Comparison of ENCODE assay signal across 15 cellular contexts in the genomic region with DNA sequence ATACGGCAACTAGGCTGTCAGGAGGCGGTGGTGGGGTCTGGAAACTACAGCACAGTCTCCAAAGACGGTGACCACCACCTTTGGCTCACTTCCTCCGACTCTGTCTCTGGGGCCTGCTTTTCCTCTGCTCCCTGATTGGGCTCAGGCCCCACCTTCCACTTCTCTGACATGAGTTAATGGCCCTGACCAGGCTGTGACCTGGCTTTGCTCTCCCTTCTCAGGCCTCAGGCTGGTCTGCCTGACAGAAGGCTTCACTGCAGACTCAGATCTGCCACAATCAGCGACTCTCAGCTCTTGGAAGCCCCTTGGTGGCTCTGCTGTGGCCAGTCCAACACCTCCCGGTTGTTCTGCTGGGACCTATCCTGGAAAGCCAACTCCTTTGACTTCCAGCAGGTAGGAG. TPM values are rescaled to one million over a fixed set of nuclear protein-coding genes. Genes with fewer than 3 reads are reported as not detected.
DNase-seq lines count a peak whose midpoint lies in the region; ATAC-seq, FAIRE-seq and TF ChIP-seq lines count a peak whose summit lies in the region.
"Had no signal": no experiment of that assay in that cellular context is flagged by ENCODE, and none has a peak within 500 bp of the region (broad histone marks: within the 10 kb centered on the region; RNA-seq: fewer than 3 reads in every experiment).

No MANE protein-coding gene starts in this region.

- no peaks in the 10 kb centered on the region for H3K27me3 Mint-ChIP-seq in stimulated activated memory B cell treated with anti-CD40 and anti-IgM and Interleukin-4, amounts not matched to agents 10 μg/mL and 1 μg/mL and 100 μg/mL, for 72 hours
- no peaks in the 10 kb centered on the region for H3K27me3 Mint-ChIP-seq in type B pancreatic cell
- H3K27me3 Mint-ChIP-seq: CD4-positive, alpha-beta memory T cell had no signal

- H4K5ac ChIP-seq in IMR-90 (ENCODE audit: low read depth, low read length): no peak overlapping the region
- H4K5ac ChIP-seq in H1 (ENCODE audit: insufficient read length, low read depth, low read length): no peak overlapping the region

- no TSS peak for BruUV-seq in IMR-90 (replicated peaks; lab: Mats Ljungman, UMichigan)

- no peak overlapping the region for H3K56ac ChIP-seq in IMR-90 (ENCODE audit: extremely low read depth, insufficient read depth, low read length)
- no peak overlapping the region for H3K56ac ChIP-seq in H1 (replicated peaks; ENCODE audit: insufficient read length, low read depth, low read length)

- no peak overlapping the region for H4K91ac ChIP-seq in IMR-90 (ENCODE audit: insufficient read depth, low read depth, low read length)
- no peak overlapping the region for H4K91ac ChIP-seq in H1 (replicated peaks; ENCODE audit: insufficient read length, low read length)

- peaks cover 9% of the 10 kb centered on the region for H3K4me1 Mint-ChIP-seq in stimulated activated memory B cell treated with anti-CD40 and anti-IgM and Interleukin-4, amounts not matched to agents 10 μg/mL and 1 μg/mL and 100 μg/mL, for 72 hours
- H3K4me1 Mint-ChIP-seq in type B pancreatic cell (ENCODE audit: unreplicated experiment): peaks cover 7% of the 10 kb centered on the region

- intact Hi-C loops in IMR-90 (cut with micrococcal nuclease): no loop called here
- intact Hi-C loops in adrenal gland (cut with DNase I): no loop called here

- in situ Hi-C loops in IMR-90 (cut with MboI; ENCODE audit: low sequenced_read_pairs): loop anchor here (25.0 kb wide), 1 partner anchor 503 kb away; no protein-coding TSS in a partner anchor

- H3K9me3 Mint-ChIP-seq in stimulated activated memory B cell treated with anti-CD40 and anti-IgM and Interleukin-4, amounts not matched to agents 10 μg/mL and 1 μg/mL and 100 μg/mL, for 72 hours: no peaks in the 10 kb centered on the region
- H3K9me3 Mint-ChIP-seq in type B pancreatic cell: no peaks in the 10 kb centered on the region
- H3K9me3 Mint-ChIP-seq: CD4-positive, alpha-beta memory T cell had no signal

- H2AFZ ChIP-seq in IMR-90 (replicated peaks; ENCODE audit: low read length, poor library complexity) (no peak overlapping the region), H1 (ENCODE audit: low read length) (no peak overlapping the region)

- H3K27ac Mint-ChIP-seq in stimulated activated memory B cell treated with anti-CD40 and anti-IgM and Interleukin-4, amounts not matched to agents 10 μg/mL and 1 μg/mL and 100 μg/mL, for 72 hours: peak overlapping the region; percentile 42
- no peak overlapping the region for H3K27ac Mint-ChIP-seq in type B pancreatic cell

- H3K79me2 ChIP-seq in H1 (ENCODE audit: control insufficient read depth in 1 of 2, insufficient read depth in 2 of 2, low read length in 2 of 2): peaks cover 0 to 12% of the 10 kb centered on the region in 2 experiments; a peak in 2 of 4 replicates

- POLR2A ChIA-PET in IMR-90 (lab: Charles Lee; ENCODE audit: unreplicated experiment) (no interaction called here), H1 (lab: Charles Lee; ENCODE audit: partially characterized antibody) (interaction anchor here (0.6 to 1.3 kb wide), 3 partner anchors 17 to 168 kb away, joined by 3 to 4 read pairs (median 4); no protein-coding TSS in a partner anchor)

- TF ChIP-seq EP300 in H1 (IDR thresholded peaks at IDR 0.05; ENCODE audit: borderline replicate concordance in 1 of 2, low read depth in 2 of 2, low read length in 2 of 2): no peak

- no peak overlapping the region for H3K9ac ChIP-seq in IMR-90 (ENCODE audit: low read depth, low read length)
- H3K9ac ChIP-seq in H1 (replicated peaks in 1 of 4; ENCODE audit: extremely low read depth in 1 of 4, low read depth in 3 of 4, low read length in 3 of 4): no peak overlapping the region

- H2BK12ac ChIP-seq in H1 (ENCODE audit: low read depth, low read length): no peak overlapping the region

- H3K36me3 ChIP-seq in IMR-90 (ENCODE audit: control insufficient read depth, insufficient read depth, low read length) (peaks cover 8% of the 10 kb centered on the region), adrenal gland (replicated peaks in 1 of 2) (no peaks in the 10 kb centered on the region), H1 (ENCODE audit: control insufficient read depth in 2 of 4, insufficient read depth in 4 of 4, low read length in 3 of 4) (no peaks in the 10 kb centered on the region)
- H3K36me3 ChIP-seq: BE2C had no signal

- H2BK120ac ChIP-seq in IMR-90 (ENCODE audit: low read depth, low read length) (no peak overlapping the region), H1 (replicated peaks; ENCODE audit: low read depth, low read length) (no peak overlapping the region)

- H2AK9ac ChIP-seq in IMR-90 (replicated peaks; ENCODE audit: low read depth, low read length, poor library complexity): peak overlapping the region; percentile 55

- no peak overlapping the region for H3K4me2 ChIP-seq in IMR-90 (ENCODE audit: low read depth, low read length)
- no peak overlapping the region for H3K4me2 ChIP-seq in H1 (ENCODE audit: insufficient read depth in 1 of 2, low read depth in 2 of 2, low read length in 2 of 2)
- H3K4me2 ChIP-seq: A549 had no signal

- TF ChIP-seq RAD21 in IMR-90 (IDR thresholded peaks at IDR 0.05; ENCODE audit: low read length) (no peak), H1 (IDR thresholded peaks at IDR 0.05 in 1 of 2, conservative IDR thresholded peaks at IDR 0.05 in 1 of 2; ENCODE audit: low read depth in 2 of 2, low read length in 2 of 2) (no peak)

- H3K27me3 ChIP-seq in IMR-90 (ENCODE audit: control insufficient read depth, insufficient read depth, low read length): no peaks in the 10 kb centered on the region
- H3K27me3 ChIP-seq in adrenal gland: no peaks in the 10 kb centered on the region
- H3K27me3 ChIP-seq in H1 (replicated peaks in 1 of 4; ENCODE audit: control insufficient read depth in 3 of 4, extremely low read depth in 1 of 4, insufficient read depth in 3 of 4, low read length in 3 of 4): no peaks in the 10 kb centered on the region
- H3K27me3 ChIP-seq: BE2C had no signal

- H3K79me1 ChIP-seq in IMR-90 (ENCODE audit: low read depth in 1 of 2, low read length in 2 of 2): peaks cover 12 to 67% of the 10 kb centered on the region in 2 experiments
- H3K79me1 ChIP-seq in H1 (ENCODE audit: low read depth, low read length): peaks cover 4% of the 10 kb centered on the region; the same call in 1 of the 2 replicates

- no peaks in the 10 kb centered on the region for H3K23me2 ChIP-seq in H1 (ENCODE audit: low read depth, low read length)

- H3K4me3 ChIP-seq in IMR-90 (ENCODE audit: insufficient read depth, low read depth, low read length) (no peak overlapping the region), adrenal gland (no peak overlapping the region), H1 (ENCODE audit: extremely low read depth in 1 of 4, insufficient read depth in 2 of 4, low read depth in 3 of 4, low read length in 4 of 4) (no peak overlapping the region)
- H3K4me3 ChIP-seq: A549 had no signal

- H2BK5ac ChIP-seq in IMR-90 (ENCODE audit: low read depth, low read length, poor library complexity, severe bottlenecking) (no peak overlapping the region), H1 (ENCODE audit: low read depth, low read length) (no peak overlapping the region)

- DNase-seq in IMR-90 (no peak), adrenal gland (peak in 5 of 7 donors; percentile 49 to 88 (median 78)), H1 (ENCODE audit: low read depth in 1 of 2, low spot score in 2 of 2) (no peak), type B pancreatic cell (ENCODE audit: extremely low spot score, unreplicated experiment) (no peak), GM10266 (ENCODE audit: extremely low spot score) (no peak)
- DNase-seq: BE2C; CD4-positive, alpha-beta memory T cell; DMS79; HCEC 1CT had no signal

- H2BK20ac ChIP-seq in IMR-90 (ENCODE audit: low read depth, low read length) (no peak overlapping the region), H1 (ENCODE audit: low read length) (no peak overlapping the region)

- H3K4ac ChIP-seq in IMR-90 (ENCODE audit: low read depth, low read length) (no peak overlapping the region), H1 (replicated peaks; ENCODE audit: insufficient read length, low read depth, low read length) (no peak overlapping the region)

- H4K8ac ChIP-seq in IMR-90 (ENCODE audit: low read depth in 2 of 2, low read length in 2 of 2) (no peak overlapping the region), H1 (ENCODE audit: extremely low read depth, insufficient read depth, low read length) (peak overlapping the region; percentile 57; the same call in 1 of the 2 replicates)

- H3K4me1 ChIP-seq in IMR-90 (ENCODE audit: control insufficient read depth, insufficient read depth, low read length) (peaks cover 6% of the 10 kb centered on the region), adrenal gland (replicated peaks in 1 of 2) (peaks cover 0 to 9% of the 10 kb centered on the region in 2 donors), H1 (replicated peaks in 1 of 4; ENCODE audit: control insufficient read depth in 3 of 4, insufficient read depth in 4 of 4, low read length in 3 of 4) (no peaks in the 10 kb centered on the region)
- H3K4me1 ChIP-seq: BE2C had no signal

- H3K4me3 Mint-ChIP-seq in stimulated activated memory B cell treated with anti-CD40 and anti-IgM and Interleukin-4, amounts not matched to agents 10 μg/mL and 1 μg/mL and 100 μg/mL, for 72 hours: no peak overlapping the region
- H3K4me3 Mint-ChIP-seq in type B pancreatic cell: no peak overlapping the region
- H3K4me3 Mint-ChIP-seq: CD4-positive, alpha-beta memory T cell had no signal

- H3K36me3 Mint-ChIP-seq in stimulated activated memory B cell treated with anti-CD40 and anti-IgM and Interleukin-4, amounts not matched to agents 10 μg/mL and 1 μg/mL and 100 μg/mL, for 72 hours: peaks cover 20% of the 10 kb centered on the region
- no peaks in the 10 kb centered on the region for H3K36me3 Mint-ChIP-seq in type B pancreatic cell

- ATAC-seq in IMR-90 (ENCODE audit: low read depth) (no peak), HG03457 (IDR thresholded peaks at IDR 0.05; ENCODE audit: unreplicated experiment) (no peak)
- no peak for ATAC-seq in stimulated activated memory B cell treated with anti-CD40 and anti-IgM and Interleukin-4, amounts not matched to agents 10 μg/mL and 1 μg/mL and 100 μg/mL, for 72 hours
- ATAC-seq: A549 had no signal

- dilution Hi-C loops in IMR-90 (cut with HindIII; ENCODE audit: low sequenced_read_pairs, unreplicated experiment): no loop called here

- H4K20me1 ChIP-seq in IMR-90 (ENCODE audit: insufficient read depth, low read length) (peaks cover 14% of the 10 kb centered on the region), H1 (replicated peaks in 1 of 2; ENCODE audit: control insufficient read depth in 1 of 2, insufficient read depth in 2 of 2, low read length in 2 of 2) (peaks cover 0 to 7% of the 10 kb centered on the region in 2 experiments)

- no peaks in the 10 kb centered on the region for H3K9me3 ChIP-seq in IMR-90 (ENCODE audit: control insufficient read depth, insufficient read depth, low read length)
- H3K9me3 ChIP-seq in adrenal gland (replicated peaks in 1 of 3): no peaks in the 10 kb centered on the region
- no peaks in the 10 kb centered on the region for H3K9me3 ChIP-seq in H1 (ENCODE audit: insufficient read depth in 2 of 2, low read depth in 1 of 2, low read length in 1 of 2)
- H3K9me3 ChIP-seq: A549, BE2C had no signal

- H2BK15ac ChIP-seq in IMR-90 (ENCODE audit: low read depth, low read length) (no peak overlapping the region), H1 (ENCODE audit: low read length) (no peak overlapping the region)

- TF ChIP-seq POLR2A in IMR-90 (IDR thresholded peaks at IDR 0.05; ENCODE audit: low read depth, low read length): no peak
- TF ChIP-seq POLR2A in adrenal gland (IDR thresholded peaks at IDR 0.05): no peak
- TF ChIP-seq POLR2A in H1 (IDR thresholded peaks at IDR 0.05; ENCODE audit: control extremely low read depth in 1 of 2, low read depth in 2 of 2, low read length in 2 of 2): no peak

- no peak for FAIRE-seq in H1 (lab: Jason Lieb, UNC)
- FAIRE-seq: A549, G401.6 had no signal

- TF ChIP-seq CTCF in IMR-90 (conservative IDR thresholded peaks at IDR 0.05; ENCODE audit: low read depth, low read length): no peak
- no peak for TF ChIP-seq CTCF in adrenal gland (IDR thresholded peaks at IDR 0.05)
- no peak for TF ChIP-seq CTCF in H1 (IDR thresholded peaks at IDR 0.05; ENCODE audit: control extremely low read depth in 1 of 3, insufficient read depth in 1 of 3, low read depth in 1 of 3, low read length in 3 of 3)
- no peak for TF ChIP-seq CTCF in type B pancreatic cell (conservative IDR thresholded peaks at IDR 0.05)
- no peak for TF ChIP-seq CTCF in GM10266 (IDR thresholded peaks at IDR 0.05; ENCODE audit: control insufficient read depth, insufficient read depth, low read depth, missing control alignments)

- H3K23ac ChIP-seq in IMR-90 (ENCODE audit: low read depth, low read length): no peak overlapping the region
- no peak overlapping the region for H3K23ac ChIP-seq in H1 (ENCODE audit: insufficient read length)

- WGBS in IMR-90 (ENCODE audit: extremely low coverage in 2 of 2, insufficient read length in 1 of 2), 2 experiments: 96% methylated on average over 4 of the region's 6 CpGs; no CpG with 5 or more reads in 1 of the 2 experiments
- whole genome bisulfite sequencing in adrenal gland, 4 donors: 61 to 74% (median 68%) methylated on average over 2 to 6 of the region's 6 CpGs
- 91% methylated on average over 6 of the region's 6 CpGs; no CpG with 5 or more reads in 1 of the 2 experiments for WGBS in H1 (ENCODE audit: extremely low coverage in 1 of 2, insufficient coverage in 1 of 2, insufficient read length in 1 of 2, insufficient replicate concordance in 2 of 2, low coverage in 1 of 2, low lambda C conversion rate in 2 of 2, missing lambda C conversion rate in 1 of 2), 2 experiments

- H2AK5ac ChIP-seq in IMR-90 (ENCODE audit: low read depth, low read length): no peak overlapping the region
- no peak overlapping the region for H2AK5ac ChIP-seq in H1 (ENCODE audit: low read depth, low read length)

- H3K9me1 ChIP-seq in IMR-90 (ENCODE audit: insufficient read depth, low read length): peaks cover 28% of the 10 kb centered on the region

- no peak overlapping the region for H3K18ac ChIP-seq in IMR-90 (ENCODE audit: low read depth, low read length)
- no peak overlapping the region for H3K18ac ChIP-seq in H1 (ENCODE audit: extremely low read depth, low read length)

- CTCF ChIA-PET in IMR-90 (lab: Yijun Ruan, JAX) (interaction anchor here (0.6 kb wide), 1 partner anchor 29 kb away, joined by 3 read pairs; no protein-coding TSS in a partner anchor), H1 (lab: Charles Lee; ENCODE audit: partially characterized antibody) (interaction anchor here (3.1 kb wide), 1 partner anchor 12 kb away, joined by 15 read pairs; no protein-coding TSS in a partner anchor)

- H3K14ac ChIP-seq in IMR-90 (replicated peaks; ENCODE audit: low read depth, low read length) (no peak overlapping the region), H1 (ENCODE audit: insufficient read length) (no peak overlapping the region)

- H3K27ac ChIP-seq in IMR-90 (ENCODE audit: insufficient read depth, low read length) (no peak overlapping the region), adrenal gland (peak overlapping the region in 2 of 5 donors; percentile 31 to 56), H1 (ENCODE audit: low read depth, low read length) (no peak overlapping the region)
- H3K27ac ChIP-seq: A549, C4-2B, HL-60 had no signal

RNA-seq across cellular contexts. Expression of a gene that starts 7.7 kb away (rescaled TPM):
- total RNA-seq in IMR-90 (2012; rRNA removed) (70.0 and 73.8 TPM in 2 replicates), adrenal gland (10 to 100 TPM; 20.9 to 70.7 (median 41.9) TPM), type B pancreatic cell (ENCODE audit: low replicate concordance) (45.9 and 51.9 TPM in 2 replicates)
- polyA plus RNA-seq in IMR-90 (2012; rRNA removed) (53.9 and 66.1 TPM in 2 replicates), adrenal gland (10 to 100 TPM; 54.1 to 82.0 (median 64.2) TPM), H1 (2011; rRNA removed) (53.2 and 53.9 TPM in 2 replicates)
- polyA plus RNA-seq in IMR-90 (2012; cell fraction: cytosol; rRNA removed): 40.2 and 55.4 TPM in 2 replicates
- 23.0 and 50.8 TPM in 2 replicates for polyA plus RNA-seq in IMR-90 (2012; cell fraction: nucleus; rRNA removed; ENCODE audit: low replicate concordance)
- 26.4 and 32.3 TPM in 2 replicates for total RNA-seq in H1 (2021; fragmentation: NEBNext Ultra II Directional; extraction: Animal tissue kit (Norgen Biotek cat#: 25700))
- 54.7 TPM for polyA plus RNA-seq in H1 (2011; cell fraction: cytosol; rRNA removed)
- polyA plus RNA-seq in H1 (2011; cell fraction: nucleus; rRNA removed): 36.4 TPM
- 26.4 to 38.5 TPM (median 31.3 TPM) in 4 replicates for polyA plus RNA-seq in H1 (2012, experiment 1 of 2)
- polyA plus RNA-seq in H1 (2012, experiment 2 of 2): 37.5 TPM
- 23.7 TPM for polyA plus RNA-seq in H1 (2013, experiment 1 of 2)
- 25.8 TPM for polyA plus RNA-seq in H1 (2013, experiment 2 of 2)
- polyA minus RNA-seq in H1 (2011; rRNA and poly(A)+ RNA removed): 25.3 and 27.0 TPM in 2 replicates
- 10.8 TPM for polyA minus RNA-seq in H1 (2011; cell fraction: cytosol; rRNA and poly(A)+ RNA removed)
- polyA minus RNA-seq in H1 (2011; cell fraction: nucleus; rRNA and poly(A)+ RNA removed): 19.6 TPM

RNA-seq across cellular contexts. Expression of a gene that starts 7.8 kb away (rescaled TPM):
- total RNA-seq in IMR-90 (2012; rRNA removed): 55.4 and 56.1 TPM in 2 replicates
- 206 and 232 TPM in 2 replicates for polyA plus RNA-seq in IMR-90 (2012; rRNA removed)
- polyA plus RNA-seq in IMR-90 (2012; cell fraction: cytosol; rRNA removed): 161 and 191 TPM in 2 replicates
- polyA plus RNA-seq in IMR-90 (2012; cell fraction: nucleus; rRNA removed; ENCODE audit: low replicate concordance): 83.5 and 115 TPM in 2 replicates
- 100 to 1,000 TPM; 153 to 359 (median 226) TPM for total RNA-seq in adrenal gland
- polyA plus RNA-seq in adrenal gland: 100 to 1,000 TPM in 1 of 3 donors, 10 to 100 TPM in 2; 42.5 to 284 (median 60.3) TPM
- 254 TPM in 2 replicates for total RNA-seq in H1 (2021; fragmentation: NEBNext Ultra II Directional; extraction: Animal tissue kit (Norgen Biotek cat#: 25700))
- 203 and 258 TPM in 2 replicates for polyA plus RNA-seq in H1 (2011; rRNA removed)
- polyA plus RNA-seq in H1 (2011; cell fraction: cytosol; rRNA removed): 115 TPM
- polyA plus RNA-seq in H1 (2011; cell fraction: nucleus; rRNA removed): 220 TPM
- polyA plus RNA-seq in H1 (2012, experiment 1 of 2): 202 to 301 TPM (median 265 TPM) in 4 replicates
- 248 TPM for polyA plus RNA-seq in H1 (2012, experiment 2 of 2)
- 314 TPM for polyA plus RNA-seq in H1 (2013, experiment 1 of 2)
- polyA plus RNA-seq in H1 (2013, experiment 2 of 2): 278 TPM
- 107 and 122 TPM in 2 replicates for polyA minus RNA-seq in H1 (2011; rRNA and poly(A)+ RNA removed)
- 166 TPM for polyA minus RNA-seq in H1 (2011; cell fraction: cytosol; rRNA and poly(A)+ RNA removed)
- polyA minus RNA-seq in H1 (2011; cell fraction: nucleus; rRNA and poly(A)+ RNA removed): 98.6 TPM
- 177 and 239 TPM in 2 replicates for total RNA-seq in type B pancreatic cell (ENCODE audit: low replicate concordance)

RNA-seq across cellular contexts. Expression of a gene that starts 45.7 kb away (rescaled TPM):
- 23.1 and 32.1 TPM in 2 replicates for total RNA-seq in IMR-90 (2012; rRNA removed)
- 33.8 and 39.3 TPM in 2 replicates for polyA plus RNA-seq in IMR-90 (2012; rRNA removed)
- polyA plus RNA-seq in IMR-90 (2012; cell fraction: cytosol; rRNA removed): 13.7 and 39.5 TPM in 2 replicates
- 76.5 and 138 TPM in 2 replicates for polyA plus RNA-seq in IMR-90 (2012; cell fraction: nucleus; rRNA removed; ENCODE audit: low replicate concordance)
- 100 to 1,000 TPM in 4 of 8 donors, 10 to 100 TPM in 4; 51.4 to 277 (median 113) TPM for total RNA-seq in adrenal gland
- polyA plus RNA-seq in adrenal gland: 100 to 1,000 TPM; 197 to 260 (median 227) TPM
- 15.6 and 21.2 TPM in 2 replicates for total RNA-seq in H1 (2021; fragmentation: NEBNext Ultra II Directional; extraction: Animal tissue kit (Norgen Biotek cat#: 25700))
- polyA plus RNA-seq in H1 (2011; rRNA removed): 48.8 and 49.9 TPM in 2 replicates
- polyA plus RNA-seq in H1 (2011; cell fraction: cytosol; rRNA removed): 39.3 TPM
- polyA plus RNA-seq in H1 (2011; cell fraction: nucleus; rRNA removed): 61.7 TPM
- polyA plus RNA-seq in H1 (2012, experiment 1 of 2): 22.0 to 30.6 TPM (median 26.8 TPM) in 4 replicates
- 35.9 TPM for polyA plus RNA-seq in H1 (2012, experiment 2 of 2)
- polyA plus RNA-seq in H1 (2013, experiment 1 of 2): 22.2 TPM
- 24.9 TPM for polyA plus RNA-seq in H1 (2013, experiment 2 of 2)
- 73.1 and 86.8 TPM in 2 replicates for polyA minus RNA-seq in H1 (2011; rRNA and poly(A)+ RNA removed)
- 11.7 TPM for polyA minus RNA-seq in H1 (2011; cell fraction: cytosol; rRNA and poly(A)+ RNA removed)
- polyA minus RNA-seq in H1 (2011; cell fraction: nucleus; rRNA and poly(A)+ RNA removed): 20.8 TPM
- 22.5 and 37.1 TPM in 2 replicates for total RNA-seq in type B pancreatic cell (ENCODE audit: low replicate concordance)

Comparison
In these comparisons a context has a peak if more than half of its experiments do, and no peak if none do; other contexts are left out.
1. DNase-seq: peak in adrenal gland (5 of 7); none in IMR-90 (single experiment), H1 (0 of 2), type B pancreatic cell (single experiment) and GM10266 (single experiment).